ENCODE assay signal across 1 cellular context in genomic region chr18:35508746-35509338, GRCh38.
TF ChIP-seq lines count a peak whose summit lies in the region.

No MANE protein-coding gene starts in this region.

TF ChIP-seq in WTC11, 78 proteins besides CTCF, POLR2A, EP300 and RAD21 (continued from another document):
- TF ChIP-seq, protein P1, sequence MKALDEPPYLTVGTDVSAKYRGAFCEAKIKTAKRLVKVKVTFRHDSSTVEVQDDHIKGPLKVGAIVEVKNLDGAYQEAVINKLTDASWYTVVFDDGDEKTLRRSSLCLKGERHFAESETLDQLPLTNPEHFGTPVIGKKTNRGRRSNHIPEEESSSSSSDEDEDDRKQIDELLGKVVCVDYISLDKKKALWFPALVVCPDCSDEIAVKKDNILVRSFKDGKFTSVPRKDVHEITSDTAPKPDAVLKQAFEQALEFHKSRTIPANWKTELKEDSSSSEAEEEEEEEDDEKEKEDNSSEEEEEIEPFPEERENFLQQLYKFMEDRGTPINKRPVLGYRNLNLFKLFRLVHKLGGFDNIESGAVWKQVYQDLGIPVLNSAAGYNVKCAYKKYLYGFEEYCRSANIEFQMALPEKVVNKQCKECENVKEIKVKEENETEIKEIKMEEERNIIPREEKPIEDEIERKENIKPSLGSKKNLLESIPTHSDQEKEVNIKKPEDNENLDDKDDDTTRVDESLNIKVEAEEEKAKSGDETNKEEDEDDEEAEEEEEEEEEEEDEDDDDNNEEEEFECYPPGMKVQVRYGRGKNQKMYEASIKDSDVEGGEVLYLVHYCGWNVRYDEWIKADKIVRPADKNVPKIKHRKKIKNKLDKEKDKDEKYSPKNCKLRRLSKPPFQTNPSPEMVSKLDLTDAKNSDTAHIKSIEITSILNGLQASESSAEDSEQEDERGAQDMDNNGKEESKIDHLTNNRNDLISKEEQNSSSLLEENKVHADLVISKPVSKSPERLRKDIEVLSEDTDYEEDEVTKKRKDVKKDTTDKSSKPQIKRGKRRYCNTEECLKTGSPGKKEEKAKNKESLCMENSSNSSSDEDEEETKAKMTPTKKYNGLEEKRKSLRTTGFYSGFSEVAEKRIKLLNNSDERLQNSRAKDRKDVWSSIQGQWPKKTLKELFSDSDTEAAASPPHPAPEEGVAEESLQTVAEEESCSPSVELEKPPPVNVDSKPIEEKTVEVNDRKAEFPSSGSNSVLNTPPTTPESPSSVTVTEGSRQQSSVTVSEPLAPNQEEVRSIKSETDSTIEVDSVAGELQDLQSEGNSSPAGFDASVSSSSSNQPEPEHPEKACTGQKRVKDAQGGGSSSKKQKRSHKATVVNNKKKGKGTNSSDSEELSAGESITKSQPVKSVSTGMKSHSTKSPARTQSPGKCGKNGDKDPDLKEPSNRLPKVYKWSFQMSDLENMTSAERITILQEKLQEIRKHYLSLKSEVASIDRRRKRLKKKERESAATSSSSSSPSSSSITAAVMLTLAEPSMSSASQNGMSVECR (CRISPR knock-in tag; IDR thresholded peaks at IDR 0.05; ENCODE audit: borderline replicate concordance), result no peak
- no peak for TF ChIP-seq AFF4 (CRISPR knock-in tag; IDR thresholded peaks at IDR 0.05; ENCODE audit: borderline replicate concordance)
- TF ChIP-seq, protein P2, sequence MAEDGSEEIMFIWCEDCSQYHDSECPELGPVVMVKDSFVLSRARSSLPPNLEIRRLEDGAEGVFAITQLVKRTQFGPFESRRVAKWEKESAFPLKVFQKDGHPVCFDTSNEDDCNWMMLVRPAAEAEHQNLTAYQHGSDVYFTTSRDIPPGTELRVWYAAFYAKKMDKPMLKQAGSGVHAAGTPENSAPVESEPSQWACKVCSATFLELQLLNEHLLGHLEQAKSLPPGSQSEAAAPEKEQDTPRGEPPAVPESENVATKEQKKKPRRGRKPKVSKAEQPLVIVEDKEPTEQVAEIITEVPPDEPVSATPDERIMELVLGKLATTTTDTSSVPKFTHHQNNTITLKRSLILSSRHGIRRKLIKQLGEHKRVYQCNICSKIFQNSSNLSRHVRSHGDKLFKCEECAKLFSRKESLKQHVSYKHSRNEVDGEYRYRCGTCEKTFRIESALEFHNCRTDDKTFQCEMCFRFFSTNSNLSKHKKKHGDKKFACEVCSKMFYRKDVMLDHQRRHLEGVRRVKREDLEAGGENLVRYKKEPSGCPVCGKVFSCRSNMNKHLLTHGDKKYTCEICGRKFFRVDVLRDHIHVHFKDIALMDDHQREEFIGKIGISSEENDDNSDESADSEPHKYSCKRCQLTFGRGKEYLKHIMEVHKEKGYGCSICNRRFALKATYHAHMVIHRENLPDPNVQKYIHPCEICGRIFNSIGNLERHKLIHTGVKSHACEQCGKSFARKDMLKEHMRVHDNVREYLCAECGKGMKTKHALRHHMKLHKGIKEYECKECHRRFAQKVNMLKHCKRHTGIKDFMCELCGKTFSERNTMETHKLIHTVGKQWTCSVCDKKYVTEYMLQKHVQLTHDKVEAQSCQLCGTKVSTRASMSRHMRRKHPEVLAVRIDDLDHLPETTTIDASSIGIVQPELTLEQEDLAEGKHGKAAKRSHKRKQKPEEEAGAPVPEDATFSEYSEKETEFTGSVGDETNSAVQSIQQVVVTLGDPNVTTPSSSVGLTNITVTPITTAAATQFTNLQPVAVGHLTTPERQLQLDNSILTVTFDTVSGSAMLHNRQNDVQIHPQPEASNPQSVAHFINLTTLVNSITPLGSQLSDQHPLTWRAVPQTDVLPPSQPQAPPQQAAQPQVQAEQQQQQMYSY (CRISPR knock-in tag; IDR thresholded peaks at IDR 0.05), result no peak
- TF ChIP-seq USF1 (CRISPR knock-in tag; IDR thresholded peaks at IDR 0.05), result no peak
- TF ChIP-seq MXD4 (CRISPR knock-in tag; IDR thresholded peaks at IDR 0.05; ENCODE audit: borderline replicate concordance), result no peak
- TF ChIP-seq ZNF512 (CRISPR knock-in tag; IDR thresholded peaks at IDR 0.05; ENCODE audit: borderline replicate concordance), result no peak
- no peak for TF ChIP-seq ZNF423 (CRISPR knock-in tag; IDR thresholded peaks at IDR 0.05)
- TF ChIP-seq MYBL2 (CRISPR knock-in tag; IDR thresholded peaks at IDR 0.05), result no peak
- TF ChIP-seq, protein P3, sequence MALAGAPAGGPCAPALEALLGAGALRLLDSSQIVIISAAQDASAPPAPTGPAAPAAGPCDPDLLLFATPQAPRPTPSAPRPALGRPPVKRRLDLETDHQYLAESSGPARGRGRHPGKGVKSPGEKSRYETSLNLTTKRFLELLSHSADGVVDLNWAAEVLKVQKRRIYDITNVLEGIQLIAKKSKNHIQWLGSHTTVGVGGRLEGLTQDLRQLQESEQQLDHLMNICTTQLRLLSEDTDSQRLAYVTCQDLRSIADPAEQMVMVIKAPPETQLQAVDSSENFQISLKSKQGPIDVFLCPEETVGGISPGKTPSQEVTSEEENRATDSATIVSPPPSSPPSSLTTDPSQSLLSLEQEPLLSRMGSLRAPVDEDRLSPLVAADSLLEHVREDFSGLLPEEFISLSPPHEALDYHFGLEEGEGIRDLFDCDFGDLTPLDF (CRISPR knock-in tag; IDR thresholded peaks at IDR 0.05), result no peak
- TF ChIP-seq TEAD4 (CRISPR knock-in tag; IDR thresholded peaks at IDR 0.05), result no peak
- TF ChIP-seq ZNF396 (CRISPR knock-in tag; IDR thresholded peaks at IDR 0.05; ENCODE audit: borderline replicate concordance), result no peak
